In genomic region chr14:75196468-75196867, GRCh38 we compare ENCODE assay signal across 13 cellular contexts. TPM values are rescaled to one million over a fixed set of nuclear protein-coding genes. Genes with fewer than 3 reads are reported as not detected.
A peak's percentile ranks its signal among the peaks of the same experiment; 100 is the strongest.
DNase-seq lines count a peak whose midpoint lies in the region; ATAC-seq, FAIRE-seq and TF ChIP-seq lines count a peak whose summit lies in the region.
"Had no signal": no experiment of that assay in that cellular context is flagged by ENCODE, and none has a peak within 500 bp of the region (broad histone marks: within the 10 kb centered on the region; RNA-seq: fewer than 3 reads in every experiment).

No MANE protein-coding gene starts in this region.

- H3K4me2 ChIP-seq in PC-9: peak overlapping the region; percentile 8; the same call in 1 of the 2 replicates

- DNase-seq in Right ventricle myocardium superior (no peak), cardiac septum (ENCODE audit: low spot score) (no peak), PC-9 (peak in 1 of 2 experiments; percentile 76), left lung (peak in 1 of 2 donors; percentile 51), aorta (no peak), RCC 7860 (ENCODE audit: low spot score) (no peak), NCI-H2107 treated with DMSO at 0.1 percent for 48 hours (lab: John Stamatoyannopoulos, UW; ENCODE audit: unreplicated experiment) (no peak), glomerular visceral epithelial cell (ENCODE audit: extremely low spot score) (no peak)
- DNase-seq: effector memory CD4-positive, alpha-beta T cell; HFFc6; naive thymus-derived CD8-positive, alpha-beta T cell; NCI-H1092 treated with DMSO at 0.1 percent for 48 hours; SHP77 had no signal

- POLR2A ChIA-PET in PC-9 (lab: Charles Lee; ENCODE audit: unreplicated experiment): interaction anchor here (0.6 kb wide), 1 partner anchor 81 kb away, joined by 4 read pairs; no protein-coding TSS in a partner anchor

- intact Hi-C loops in Right ventricle myocardium superior (cut with DNase I) (no loop called here), cardiac septum (cut with DNase I) (no loop called here), PC-9 (cut with micrococcal nuclease; ENCODE audit: unreplicated experiment) (no loop called here), left lung (cut with DNase I) (no loop called here), aorta (cut with DNase I) (no loop called here)

- H4K20me1 ChIP-seq in PC-9 (ENCODE audit: insufficient read depth): no peaks in the 10 kb centered on the region

- peak overlapping the region; percentile 45 for H2AFZ ChIP-seq in PC-9

- H3K9me2 ChIP-seq in PC-9 (ENCODE audit: insufficient read depth): peaks cover 5% of the 10 kb centered on the region; the same call in 1 of the 2 replicates

- WGBS in aorta, 2 donors: 88 to 93% methylated on average over 4 of the region's 4 CpGs

- peak; percentile 41 for ATAC-seq in Right ventricle myocardium superior (ENCODE audit: poor library complexity)
- peak; percentile 64 for ATAC-seq in left lung
- ATAC-seq in aorta (ENCODE audit: low FRiP score): peak; percentile 60
- ATAC-seq: naive thymus-derived CD8-positive, alpha-beta T cell had no signal

- H3K36me3 ChIP-seq in PC-9 (ENCODE audit: low read depth) (no peaks in the 10 kb centered on the region), left lung (no peaks in the 10 kb centered on the region), aorta (ENCODE audit: control insufficient read depth in 1 of 2, insufficient read depth in 2 of 2, low read length in 1 of 2) (no peaks in the 10 kb centered on the region)

- H3K27me3 ChIP-seq in PC-9 (ENCODE audit: insufficient read depth, low read depth) (no peaks in the 10 kb centered on the region), left lung (no peaks in the 10 kb centered on the region), aorta (ENCODE audit: control insufficient read depth in 1 of 2, insufficient read depth in 2 of 2, low read length in 1 of 2) (no peaks in the 10 kb centered on the region)

- TF ChIP-seq CTCF in PC-9 (conservative IDR thresholded peaks at IDR 0.05): no peak
- TF ChIP-seq CTCF in left lung (IDR thresholded peaks at IDR 0.05): no peak

- BruUV-seq in PC-9 (replicated peaks; lab: Mats Ljungman, UMichigan): no TSS peak

- no peak overlapping the region for H3K4me3 ChIP-seq in PC-9
- H3K4me3 ChIP-seq in left lung: no peak overlapping the region
- H3K4me3 ChIP-seq in aorta (ENCODE audit: low read length in 2 of 2): no peak overlapping the region

- peaks cover 34% of the 10 kb centered on the region for H3F3A ChIP-seq in PC-9 (ENCODE audit: insufficient read depth, low read depth)

- no peaks in the 10 kb centered on the region for H3K9me3 ChIP-seq in PC-9 (ENCODE audit: insufficient read depth, low read depth)
- H3K9me3 ChIP-seq in left lung: no peaks in the 10 kb centered on the region
- H3K9me3 ChIP-seq in aorta (ENCODE audit: control insufficient read depth, low read length): no peaks in the 10 kb centered on the region

- H3K27ac ChIP-seq in PC-9 (peak overlapping the region; percentile 38), left lung (peak overlapping the region in 1 of 2 donors; percentile 20), aorta (ENCODE audit: low read depth in 1 of 2, low read length in 2 of 2) (no peak overlapping the region)

- H3K79me2 ChIP-seq in PC-9 (ENCODE audit: low read depth): no peaks in the 10 kb centered on the region

- FAIRE-seq in RCC 7860 (lab: Jason Lieb, UNC): no peak

- peaks cover 43% of the 10 kb centered on the region for H3K4me1 ChIP-seq in PC-9 (replicated peaks; ENCODE audit: insufficient read depth)
- peaks cover 17 to 18% of the 10 kb centered on the region in 2 donors for H3K4me1 ChIP-seq in left lung
- H3K4me1 ChIP-seq in aorta (ENCODE audit: control insufficient read depth in 1 of 2, insufficient read depth in 2 of 2, low read length in 2 of 2): no peaks in the 10 kb centered on the region

- CTCF ChIA-PET in PC-9 (lab: Charles Lee): interaction anchor here (0.6 kb wide), 1 partner anchor 16 kb away, joined by 5 read pairs; no protein-coding TSS in a partner anchor

RNA-seq across cellular contexts. Expression of gene TMED10, which starts 20.1 kb away (rescaled TPM):
- total RNA-seq in Right ventricle myocardium superior (235 TPM), cardiac septum (283 TPM), PC-9 (2021) (709 and 770 TPM in 2 replicates), left lung (100 to 1,000 TPM; 338 to 391 TPM), aorta (100 to 1,000 TPM; 249 to 277 TPM)
- 100 to 1,000 TPM; 114 to 139 TPM for polyA plus RNA-seq in aorta
